8 cellular contexts compared by ENCODE assay signal in the genomic region with DNA sequence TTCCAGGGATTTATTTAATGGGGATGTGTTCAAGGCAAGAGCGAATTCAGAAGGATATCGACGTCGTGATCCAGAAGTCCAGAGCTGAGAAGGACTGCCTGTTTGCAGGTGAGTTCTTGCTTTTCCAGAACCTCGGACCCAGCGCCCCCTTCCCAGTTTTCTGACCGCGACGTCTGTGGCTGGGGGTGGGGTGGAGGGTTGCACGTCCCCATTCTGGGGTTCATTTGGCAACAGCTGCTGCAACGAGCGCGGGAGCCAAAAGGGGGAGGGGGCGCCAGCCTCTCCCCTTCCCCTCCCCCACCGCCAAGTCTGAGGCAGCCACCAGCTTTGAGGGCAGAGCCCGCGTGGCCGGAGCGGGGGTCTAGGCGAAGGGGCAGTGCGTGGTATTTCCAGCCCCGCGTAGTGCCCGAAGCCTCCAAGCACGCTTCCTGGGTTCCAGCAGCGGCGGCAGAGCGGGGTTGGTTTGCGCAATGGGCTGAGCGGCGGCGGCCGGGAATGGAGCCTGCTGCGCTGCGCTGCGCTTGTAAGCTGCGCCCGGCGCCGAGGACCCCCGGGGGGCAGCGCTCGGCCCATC. TPM values are rescaled to one million over a fixed set of nuclear protein-coding genes. Genes with fewer than 3 reads are reported as not detected.
DNase-seq lines count a peak whose midpoint lies in the region; ATAC-seq, FAIRE-seq and TF ChIP-seq lines count a peak whose summit lies in the region.

No MANE protein-coding gene starts in this region.

- peak; percentile 34 for ATAC-seq in GM18861 (IDR thresholded peaks at IDR 0.05; ENCODE audit: unreplicated experiment)
- ATAC-seq in HG03066 (IDR thresholded peaks at IDR 0.05; ENCODE audit: low read depth, unreplicated experiment), result peak; percentile 44
- peak; percentile 84 to 90 for ATAC-seq in right cardiac atrium

- H3K9me3 ChIP-seq in adipocyte (ENCODE audit: control insufficient read depth, low read length) (no peaks in the 10 kb centered on the region), right cardiac atrium (ENCODE audit: control insufficient read depth, low read length) (no peaks in the 10 kb centered on the region)

- TF ChIP-seq POLR2A in H54 (IDR thresholded peaks at IDR 0.05; ENCODE audit: low read depth, low read length), result no peak

- H3K27me3 ChIP-seq in adipocyte (replicated peaks; ENCODE audit: control insufficient read depth, insufficient read depth, low read length) (no peaks in the 10 kb centered on the region), right cardiac atrium (ENCODE audit: control insufficient read depth, insufficient read depth) (no peaks in the 10 kb centered on the region)

- DNase-seq in AG20443 (ENCODE audit: low spot score), result peak; percentile 58
- DNase-seq in NCI-H774 (lab: John Stamatoyannopoulos, UW), result peak; percentile 58
- peak; percentile 78 for DNase-seq in adipocyte (ENCODE audit: low read depth)
- DNase-seq in right cardiac atrium, result peak; percentile 72 to 89 (median 87)
- peak; percentile 93 for DNase-seq in retina
- no peak for DNase-seq in H54 (ENCODE audit: insufficient read length, low spot score)

- peaks cover 4% of the 10 kb centered on the region for H3K4me1 ChIP-seq in adipocyte (ENCODE audit: control insufficient read depth, insufficient read depth, low read length)
- H3K4me1 ChIP-seq in right cardiac atrium (ENCODE audit: control insufficient read depth, insufficient read depth, low read length), result no peaks in the 10 kb centered on the region

- no peaks in the 10 kb centered on the region for H3K36me3 ChIP-seq in adipocyte (ENCODE audit: control insufficient read depth, insufficient read depth, low read length, severe bottlenecking)

- H3K4me3 ChIP-seq in adipocyte (ENCODE audit: low read length) (peak overlapping the region; percentile 97), right cardiac atrium (ENCODE audit: low read length) (peak overlapping the region; percentile 82)

- H3K27ac ChIP-seq in right cardiac atrium (ENCODE audit: low read length), result peak overlapping the region; percentile 21

- intact Hi-C loops in right cardiac atrium (cut with DNase I), result no loop called here

- H3K9ac ChIP-seq in adipocyte (ENCODE audit: low read length), result peak overlapping the region; percentile 88

- no peak for FAIRE-seq in H54 (lab: Jason Lieb, UNC)

- under 1% methylated on average over 43 of the region's 43 CpGs for WGBS in right cardiac atrium

RNA-seq across cellular contexts. Expression of a gene that starts 0.7 kb away (rescaled TPM):
- 10 to 100 TPM in 3 of 4 donors, 1 to 10 TPM in 1; 9.6 to 11.6 (median 10.8) TPM for total RNA-seq in right cardiac atrium
- 2.4 TPM for polyA plus RNA-seq in right cardiac atrium

Comparison
In these comparisons a context has a peak if more than half of its experiments do, and no peak if none do; other contexts are left out.
1. ATAC-seq: peak in every context shown above with its lines; median percentile 87 in right cardiac atrium; 44 in HG03066; 34 in GM18861.